In the genomic region with DNA sequence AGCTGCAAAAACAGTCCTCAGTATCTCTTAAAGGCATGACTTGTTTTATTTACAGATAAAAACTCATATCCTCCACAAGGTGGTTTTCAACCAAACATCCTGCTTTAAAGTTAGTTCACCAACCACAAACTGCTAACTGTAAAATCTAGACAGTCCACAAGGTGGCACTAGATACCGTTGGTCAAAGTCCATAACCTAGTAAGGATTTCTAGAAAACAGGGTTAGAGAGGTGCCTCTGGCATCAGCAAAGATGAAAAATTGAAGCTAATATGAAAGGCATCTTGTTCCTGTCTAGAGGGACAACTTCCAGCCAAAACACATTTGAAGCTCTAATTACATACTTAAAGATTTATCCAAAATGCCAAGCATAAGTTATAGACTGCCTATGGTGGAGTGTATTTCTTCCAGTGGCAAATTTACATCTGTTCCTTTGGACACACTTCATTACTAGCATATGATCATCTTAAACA, we compare ENCODE assay signal across 8 cellular contexts. TPM values are rescaled to one million over a fixed set of nuclear protein-coding genes. Genes with fewer than 3 reads are reported as not detected.
DNase-seq lines count a peak whose midpoint lies in the region; ATAC-seq and TF ChIP-seq lines count a peak whose summit lies in the region.

No MANE protein-coding gene starts in this region.

- peak overlapping the region; percentile 13 to 45 for H3K27ac Mint-ChIP-seq in T-cell

- peak overlapping the region; percentile 11; the same call in 1 of the 2 replicates for H3K27ac ChIP-seq in BLaER1

- no peaks in the 10 kb centered on the region for H3K36me3 Mint-ChIP-seq in T-cell

- peak; percentile 74 for DNase-seq in NCI-H1694 treated with DMSO at 0.1 percent for 48 hours (lab: John Stamatoyannopoulos, UW)
- DNase-seq in T-cell, result peak in 31 of 34 experiments; percentile 3 to 79 (median 51)
- peak; percentile 86 to 91 for DNase-seq in cardiac fibroblast (ENCODE audit: low read depth in 2 of 2)
- peak; percentile 81 for DNase-seq in kidney tubule cell (ENCODE audit: low spot score)
- DNase-seq in stimulated activated CD8-positive, alpha-beta memory T cell treated with anti-CD3 and anti-CD28 coated beads, Interleukin-4, amount 100 ng/mL, for 48 hours, result peak; percentile 54

- no peak overlapping the region for H3K4me3 Mint-ChIP-seq in T-cell

- H3K4me2 ChIP-seq in BLaER1, result peak overlapping the region; percentile 78

- no peaks in the 10 kb centered on the region for H3K9me3 ChIP-seq in BLaER1

- peak; percentile 48 for ATAC-seq in GM18858 (IDR thresholded peaks at IDR 0.05; ENCODE audit: unreplicated experiment)
- ATAC-seq in HG03039 (IDR thresholded peaks at IDR 0.05; ENCODE audit: unreplicated experiment), result peak; percentile 45
- ATAC-seq in T-cell (replicated peaks in 1 of 4), result peak; percentile 90 to 97 (median 94)

- peaks cover 56% of the 10 kb centered on the region for H3K4me1 ChIP-seq in BLaER1

- no peaks in the 10 kb centered on the region for H4K20me1 ChIP-seq in BLaER1

- POLR2A ChIA-PET in T-cell (lab: Charles Lee), result interaction anchor here in 1 of 2 donors (0.5 kb wide), 1 partner anchor 619 kb away, joined by 5 read pairs; no protein-coding TSS in a partner anchor

- H3K36me3 ChIP-seq in BLaER1, result no peaks in the 10 kb centered on the region

- H3K9ac ChIP-seq in BLaER1, result no peak overlapping the region

- H3K27me3 Mint-ChIP-seq in T-cell, result no peaks in the 10 kb centered on the region

- no peaks in the 10 kb centered on the region for H3K9me3 Mint-ChIP-seq in T-cell

- CTCF ChIA-PET in T-cell (lab: Charles Lee), result interaction anchor here (0.5 to 1.7 kb wide), 43 partner anchors 8 to 1960 kb away, joined by 3 to 27 read pairs (median 4); a partner anchor contains a TSS

- no peaks in the 10 kb centered on the region for H3K27me3 ChIP-seq in BLaER1

- H3K4me1 Mint-ChIP-seq in T-cell, result peaks cover 26 to 43% (median 30%) of the 10 kb centered on the region in 3 donors

- H3K4me3 ChIP-seq in BLaER1 (no peak overlapping the region), cardiac fibroblast (replicated peaks in 1 of 2; ENCODE audit: low read depth in 2 of 2, low read length in 2 of 2) (no peak overlapping the region)

- peak; percentile 70 for TF ChIP-seq CTCF in cardiac fibroblast (IDR thresholded peaks at IDR 0.05; ENCODE audit: low read depth, low read length)

RNA-seq across cellular contexts. Expression of a gene that starts 56.0 kb away (rescaled TPM):
- total RNA-seq in T-cell, result 10 to 100 TPM; 17.6 to 24.2 (median 19.6) TPM
